12 cellular contexts compared by ENCODE assay signal in genomic region chr4:15771419-15772058, GRCh38. TPM values are rescaled to one million over a fixed set of nuclear protein-coding genes. Genes with fewer than 3 reads are reported as not detected.
DNase-seq lines count a peak whose midpoint lies in the region; ATAC-seq and TF ChIP-seq lines count a peak whose summit lies in the region.
"Had no signal": no experiment of that assay in that cellular context is flagged by ENCODE, and none has a peak within 500 bp of the region (broad histone marks: within the 10 kb centered on the region; RNA-seq: fewer than 3 reads in every experiment).

No MANE protein-coding gene starts in this region.

- H3K27me3 Mint-ChIP-seq in activated T-helper 17 cell treated with anti-CD3 and anti-CD28 coated beads, Interleukin-2, amount 50 U/mL, for 72 hours: peaks cover 23% of the 10 kb centered on the region

- no peaks in the 10 kb centered on the region for H3K9me3 Mint-ChIP-seq in activated T-helper 17 cell treated with anti-CD3 and anti-CD28 coated beads, Interleukin-2, amount 50 U/mL, for 72 hours

- ATAC-seq in GM18499 (IDR thresholded peaks at IDR 0.05; ENCODE audit: insufficient read depth, unreplicated experiment): peak; percentile 71
- peak; percentile 75 for ATAC-seq in GM19455 (IDR thresholded peaks at IDR 0.05; ENCODE audit: unreplicated experiment)
- ATAC-seq in HG03066 (IDR thresholded peaks at IDR 0.05; ENCODE audit: low read depth, unreplicated experiment): peak; percentile 58
- peak; percentile 91 for ATAC-seq in activated T-helper 17 cell treated with anti-CD3 and anti-CD28 coated beads, Interleukin-2, amount 50 U/mL, for 72 hours (replicated peaks)

- DNase-seq in WERI-Rb-1 (no peak), amygdala (lab: John Stamatoyannopoulos, UW) (no peak), DMS 273 (lab: John Stamatoyannopoulos, UW; ENCODE audit: unreplicated experiment) (no peak), NCI-H526 treated with DMSO at 0.1 percent for 48 hours (lab: John Stamatoyannopoulos, UW) (no peak)
- DNase-seq: cerebellar nuclear complex, DMS 273 treated with DMSO at 0.1 percent for 48 hours, NCI-H524 had no signal

- H3K27ac Mint-ChIP-seq in activated T-helper 17 cell treated with anti-CD3 and anti-CD28 coated beads, Interleukin-2, amount 50 U/mL, for 72 hours: peak overlapping the region; percentile 66

- no peaks in the 10 kb centered on the region for H3K36me3 Mint-ChIP-seq in activated T-helper 17 cell treated with anti-CD3 and anti-CD28 coated beads, Interleukin-2, amount 50 U/mL, for 72 hours (ENCODE audit: low read depth)

- no peak overlapping the region for H3K27ac ChIP-seq in WERI-Rb-1
- H3K27ac ChIP-seq: VCaP had no signal

- no peaks in the 10 kb centered on the region for H3K9me3 ChIP-seq in WERI-Rb-1 (ENCODE audit: severe bottlenecking)

- peak overlapping the region; percentile 35 for H3K4me3 Mint-ChIP-seq in activated T-helper 17 cell treated with anti-CD3 and anti-CD28 coated beads, Interleukin-2, amount 50 U/mL, for 72 hours

- H3K27me3 ChIP-seq in WERI-Rb-1 (ENCODE audit: insufficient read depth, low read depth, severe bottlenecking): no peaks in the 10 kb centered on the region

- no peak for TF ChIP-seq CTCF in WERI-Rb-1 (IDR thresholded peaks at IDR 0.05; ENCODE audit: low read depth, low read length)

- no peak overlapping the region for H3K4me3 ChIP-seq in WERI-Rb-1 (ENCODE audit: low read depth, low read length)

- H3K4me1 Mint-ChIP-seq in activated T-helper 17 cell treated with anti-CD3 and anti-CD28 coated beads, Interleukin-2, amount 50 U/mL, for 72 hours: peaks cover 42% of the 10 kb centered on the region

- no peaks in the 10 kb centered on the region for H3K36me3 ChIP-seq in WERI-Rb-1

RNA-seq across cellular contexts. Expression of gene CD38, which starts 6.6 kb away (rescaled TPM):
- 1 to 10 TPM; 3.0 to 3.9 TPM for total RNA-seq in activated T-helper 17 cell treated with anti-CD3 and anti-CD28 coated beads, Interleukin-2, amount 50 U/mL, for 72 hours
